ENCODE assay signal across 1 cellular context in the genomic region with DNA sequence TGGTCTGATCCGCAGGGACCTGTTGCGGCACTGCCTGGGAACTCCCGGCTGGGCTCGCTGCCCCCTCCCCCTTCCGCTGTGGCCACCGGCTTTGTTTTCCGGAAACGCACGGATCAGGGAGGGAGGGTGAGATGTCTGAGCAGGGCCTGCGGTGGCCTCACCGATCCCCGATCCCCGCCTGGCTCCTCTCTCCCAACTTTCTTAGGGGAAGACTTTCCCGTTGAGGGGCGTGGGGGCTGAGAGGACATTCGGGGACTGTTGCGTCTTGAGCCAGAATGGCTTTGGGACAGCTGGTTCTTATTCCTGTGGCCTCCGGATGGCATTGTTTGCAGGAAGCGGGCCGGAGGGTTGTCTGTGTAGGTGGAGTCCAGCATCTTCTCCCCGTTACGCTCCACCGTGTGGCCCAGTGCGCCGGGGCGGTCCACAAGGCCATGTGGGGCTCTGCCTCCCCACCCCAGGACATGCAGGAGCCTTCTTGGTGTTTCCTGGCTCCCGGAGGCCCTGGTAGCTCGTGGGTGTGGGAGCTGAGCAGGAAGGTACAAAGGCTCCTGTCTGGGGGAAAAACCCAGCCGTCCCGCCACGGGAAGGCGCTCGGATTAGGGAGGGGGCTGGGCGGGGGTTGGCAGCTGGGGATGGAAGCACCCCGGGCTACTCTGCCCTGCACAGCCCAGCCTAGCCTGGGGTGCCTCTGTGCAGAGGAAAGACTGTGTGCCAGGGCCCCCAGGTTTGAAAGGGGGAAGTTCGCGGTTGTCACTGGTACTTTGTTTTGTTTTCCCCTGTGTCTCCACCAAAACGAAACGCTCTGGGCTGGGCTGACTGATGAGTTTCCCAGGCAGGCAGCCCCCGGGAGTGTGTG.
TF ChIP-seq lines count a peak whose summit lies in the region.

No MANE protein-coding gene starts in this region.

TF ChIP-seq in K562, 482 proteins besides CTCF, POLR2A, EP300 and RAD21 (continued from another document):
- TF ChIP-seq ZBTB1 (CRISPR knock-in tag; IDR thresholded peaks at IDR 0.05; ENCODE audit: borderline replicate concordance, low read depth): no peak
- peak; percentile 47; the same call in 1 of the 2 replicates for TF ChIP-seq ZNF444 (CRISPR knock-in tag; IDR thresholded peaks at IDR 0.05)
- no peak for TF ChIP-seq CBFA2T3 (IDR thresholded peaks at IDR 0.05)
- TF ChIP-seq, protein P1, sequence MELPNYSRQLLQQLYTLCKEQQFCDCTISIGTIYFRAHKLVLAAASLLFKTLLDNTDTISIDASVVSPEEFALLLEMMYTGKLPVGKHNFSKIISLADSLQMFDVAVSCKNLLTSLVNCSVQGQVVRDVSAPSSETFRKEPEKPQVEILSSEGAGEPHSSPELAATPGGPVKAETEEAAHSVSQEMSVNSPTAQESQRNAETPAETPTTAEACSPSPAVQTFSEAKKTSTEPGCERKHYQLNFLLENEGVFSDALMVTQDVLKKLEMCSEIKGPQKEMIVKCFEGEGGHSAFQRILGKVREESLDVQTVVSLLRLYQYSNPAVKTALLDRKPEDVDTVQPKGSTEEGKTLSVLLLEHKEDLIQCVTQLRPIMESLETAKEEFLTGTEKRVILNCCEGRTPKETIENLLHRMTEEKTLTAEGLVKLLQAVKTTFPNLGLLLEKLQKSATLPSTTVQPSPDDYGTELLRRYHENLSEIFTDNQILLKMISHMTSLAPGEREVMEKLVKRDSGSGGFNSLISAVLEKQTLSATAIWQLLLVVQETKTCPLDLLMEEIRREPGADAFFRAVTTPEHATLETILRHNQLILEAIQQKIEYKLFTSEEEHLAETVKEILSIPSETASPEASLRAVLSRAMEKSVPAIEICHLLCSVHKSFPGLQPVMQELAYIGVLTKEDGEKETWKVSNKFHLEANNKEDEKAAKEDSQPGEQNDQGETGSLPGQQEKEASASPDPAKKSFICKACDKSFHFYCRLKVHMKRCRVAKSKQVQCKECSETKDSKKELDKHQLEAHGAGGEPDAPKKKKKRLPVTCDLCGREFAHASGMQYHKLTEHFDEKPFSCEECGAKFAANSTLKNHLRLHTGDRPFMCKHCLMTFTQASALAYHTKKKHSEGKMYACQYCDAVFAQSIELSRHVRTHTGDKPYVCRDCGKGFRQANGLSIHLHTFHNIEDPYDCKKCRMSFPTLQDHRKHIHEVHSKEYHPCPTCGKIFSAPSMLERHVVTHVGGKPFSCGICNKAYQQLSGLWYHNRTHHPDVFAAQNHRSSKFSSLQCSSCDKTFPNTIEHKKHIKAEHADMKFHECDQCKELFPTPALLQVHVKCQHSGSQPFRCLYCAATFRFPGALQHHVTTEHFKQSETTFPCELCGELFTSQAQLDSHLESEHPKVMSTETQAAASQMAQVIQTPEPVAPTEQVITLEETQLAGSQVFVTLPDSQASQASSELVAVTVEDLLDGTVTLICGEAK (IDR thresholded peaks at IDR 0.05): peak; percentile 76
- TF ChIP-seq, protein P1 (CRISPR knock-in tag; IDR thresholded peaks at IDR 0.05): no peak
- TF ChIP-seq YY1 (IDR thresholded peaks at IDR 0.05; ENCODE audit: borderline replicate concordance in 1 of 3, control insufficient read depth in 1 of 3, extremely low read depth in 1 of 3, insufficient read depth in 3 of 3, insufficient read length in 1 of 3, insufficient replicate concordance in 2 of 3, low read depth in 1 of 3, low read length in 2 of 3): peak in 1 of 3 experiments; percentile 12
- TF ChIP-seq, protein P2, sequence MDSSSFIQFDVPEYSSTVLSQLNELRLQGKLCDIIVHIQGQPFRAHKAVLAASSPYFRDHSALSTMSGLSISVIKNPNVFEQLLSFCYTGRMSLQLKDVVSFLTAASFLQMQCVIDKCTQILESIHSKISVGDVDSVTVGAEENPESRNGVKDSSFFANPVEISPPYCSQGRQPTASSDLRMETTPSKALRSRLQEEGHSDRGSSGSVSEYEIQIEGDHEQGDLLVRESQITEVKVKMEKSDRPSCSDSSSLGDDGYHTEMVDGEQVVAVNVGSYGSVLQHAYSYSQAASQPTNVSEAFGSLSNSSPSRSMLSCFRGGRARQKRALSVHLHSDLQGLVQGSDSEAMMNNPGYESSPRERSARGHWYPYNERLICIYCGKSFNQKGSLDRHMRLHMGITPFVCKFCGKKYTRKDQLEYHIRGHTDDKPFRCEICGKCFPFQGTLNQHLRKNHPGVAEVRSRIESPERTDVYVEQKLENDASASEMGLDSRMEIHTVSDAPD (CRISPR knock-in tag; IDR thresholded peaks at IDR 0.05): no peak
- TF ChIP-seq, protein P3, sequence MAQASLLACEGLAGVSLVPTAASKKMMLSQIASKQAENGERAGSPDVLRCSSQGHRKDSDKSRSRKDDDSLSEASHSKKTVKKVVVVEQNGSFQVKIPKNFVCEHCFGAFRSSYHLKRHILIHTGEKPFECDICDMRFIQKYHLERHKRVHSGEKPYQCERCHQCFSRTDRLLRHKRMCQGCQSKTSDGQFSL (CRISPR knock-in tag; IDR thresholded peaks at IDR 0.05): 0 out of 2 replicates have a peak, but pooled peaks have one; percentile 1
- TF ChIP-seq, protein P3 (tag; IDR thresholded peaks at IDR 0.05): no peak
